ENCODE assay signal across 8 cellular contexts in genomic region chr6:63066053-63066704, GRCh38.
DNase-seq lines count a peak whose midpoint lies in the region; ATAC-seq and TF ChIP-seq lines count a peak whose summit lies in the region.

No MANE protein-coding gene starts in this region.

- H3K9me3 ChIP-seq in right lobe of liver: no peaks in the 10 kb centered on the region

- H3K27me3 Mint-ChIP-seq in activated T-cell treated with anti-CD3 and anti-CD28 coated beads, Interleukin-2, amount 50 U/mL, for 24 hours: no peaks in the 10 kb centered on the region

- H3K27ac ChIP-seq in right lobe of liver: no peak overlapping the region

- H3K4me3 ChIP-seq in right lobe of liver: no peak overlapping the region

- no peak overlapping the region for H3K27ac Mint-ChIP-seq in activated T-cell treated with anti-CD3 and anti-CD28 coated beads, Interleukin-2, amount 50 U/mL, for 24 hours

- 49% methylated on average over 3 of the region's 3 CpGs for WGBS in right lobe of liver (ENCODE audit: insufficient coverage, low coverage, low lambda C conversion rate, missing lambda C conversion rate)

- H3K4me1 ChIP-seq in right lobe of liver: no peaks in the 10 kb centered on the region

- H3K4me1 Mint-ChIP-seq in activated T-cell treated with anti-CD3 and anti-CD28 coated beads, Interleukin-2, amount 50 U/mL, for 24 hours (ENCODE audit: low read depth): no peaks in the 10 kb centered on the region

- no peaks in the 10 kb centered on the region for H3K27me3 ChIP-seq in right lobe of liver

- H3K36me3 ChIP-seq in right lobe of liver: no peaks in the 10 kb centered on the region

- peak; percentile 85 for ATAC-seq in GM18858 (IDR thresholded peaks at IDR 0.05; ENCODE audit: unreplicated experiment)
- peak; percentile 87 for ATAC-seq in HG02759 (IDR thresholded peaks at IDR 0.05; ENCODE audit: unreplicated experiment)
- ATAC-seq in right lobe of liver: peak; percentile 64 to 75 (median 68)

- DNase-seq in NCI-H460 (ENCODE audit: extremely low read depth, low read depth): peak; percentile 9
- no peak for DNase-seq in right lobe of liver
- no peak for DNase-seq in stimulated activated CD4-positive, alpha-beta T cell treated with anti-CD3 and anti-CD28 coated beads, Interleukin-4, amount 100 ng/mL, for 24 hours
- no peak for DNase-seq in activated T-cell treated with anti-CD3 and anti-CD28 coated beads, Interleukin-2, amount 50 U/mL, for 24 hours
- DNase-seq in activated CD4-positive, alpha-beta T cell treated with anti-CD3 and anti-CD28 coated beads for 48 hours: no peak
- DNase-seq in ureter (ENCODE audit: low spot score): no peak

- intact Hi-C loops in right lobe of liver (cut with DNase I): loop anchor here in 1 of 2 donors (10.0 kb wide), 1 partner anchor 209 kb away; no protein-coding TSS in a partner anchor

- peaks cover 11% of the 10 kb centered on the region for H3K9me3 Mint-ChIP-seq in activated T-cell treated with anti-CD3 and anti-CD28 coated beads, Interleukin-2, amount 50 U/mL, for 24 hours

- TF ChIP-seq POLR2A in right lobe of liver (IDR thresholded peaks at IDR 0.05): no peak

- H3K4me3 Mint-ChIP-seq in activated T-cell treated with anti-CD3 and anti-CD28 coated beads, Interleukin-2, amount 50 U/mL, for 24 hours: no peak overlapping the region

- no peaks in the 10 kb centered on the region for H3K36me3 Mint-ChIP-seq in activated T-cell treated with anti-CD3 and anti-CD28 coated beads, Interleukin-2, amount 50 U/mL, for 24 hours (ENCODE audit: low read depth)

- peak; percentile 25 to 44 (median 42) for TF ChIP-seq CTCF in right lobe of liver (IDR thresholded peaks at IDR 0.05)
